ENCODE assay signal across 23 cellular contexts in genomic region chr16:63217011-63217410, GRCh38.
"Had no signal": no experiment of that assay in that cellular context is flagged by ENCODE, and none has a peak within 500 bp of the region (broad histone marks: within the 10 kb centered on the region; RNA-seq: fewer than 3 reads in every experiment).

No MANE protein-coding gene starts in this region.

- H3K27me3 ChIP-seq: dorsolateral prefrontal cortex, gastroesophageal sphincter, heart left ventricle, hepatocyte, left lung, ovary, right lobe of liver, upper lobe of left lung had no signal

- H3K36me3 ChIP-seq: gastroesophageal sphincter, heart left ventricle, left lung, ovary, right lobe of liver, thoracic aorta, tibial nerve, upper lobe of left lung had no signal

- H3K9me3 ChIP-seq: gastroesophageal sphincter, heart left ventricle, left lung, ovary, right lobe of liver, thoracic aorta, tibial nerve, upper lobe of left lung had no signal

- H3K36me3 Mint-ChIP-seq: naive thymus-derived CD4-positive, alpha-beta T cell; stimulated activated naive B cell treated with anti-CD40 and anti-IgM and Interleukin-4, amounts not matched to agents 10 μg/mL and 1 μg/mL and 100 μg/mL, for 72 hours had no signal

- H3K27me3 Mint-ChIP-seq: naive thymus-derived CD4-positive, alpha-beta T cell; stimulated activated naive B cell treated with anti-CD40 and anti-IgM and Interleukin-4, amounts not matched to agents 10 μg/mL and 1 μg/mL and 100 μg/mL, for 72 hours; stimulated activated naive CD8-positive, alpha-beta T cell treated with anti-CD3 and anti-CD28 coated beads, Interleukin-15, Interleukin-2, amounts not matched to agents 100 ng/mL and 50 ng/mL, for 24 hours had no signal

- H3K4me3 ChIP-seq: dorsolateral prefrontal cortex, gastroesophageal sphincter, heart left ventricle, hepatocyte, left lung, ovary, right lobe of liver, thoracic aorta, tibial nerve, upper lobe of left lung had no signal

- H3K4me3 Mint-ChIP-seq: naive thymus-derived CD4-positive, alpha-beta T cell; nephron; stimulated activated naive B cell treated with anti-CD40 and anti-IgM and Interleukin-4, amounts not matched to agents 10 μg/mL and 1 μg/mL and 100 μg/mL, for 72 hours; stimulated activated naive CD8-positive, alpha-beta T cell treated with anti-CD3 and anti-CD28 coated beads, Interleukin-15, Interleukin-2, amounts not matched to agents 100 ng/mL and 50 ng/mL, for 24 hours had no signal

- H3K4me1 Mint-ChIP-seq: naive thymus-derived CD4-positive, alpha-beta T cell; nephron; stimulated activated naive B cell treated with anti-CD40 and anti-IgM and Interleukin-4, amounts not matched to agents 10 μg/mL and 1 μg/mL and 100 μg/mL, for 72 hours had no signal

- DNase-seq: dorsolateral prefrontal cortex; effector CD4-positive, alpha-beta T cell; foreskin fibroblast; heart left ventricle; kidney; left lung; midbrain; naive thymus-derived CD4-positive, alpha-beta T cell; occipital lobe; ovary; right lobe of liver; small intestine; stimulated activated CD4-positive, alpha-beta T cell treated with anti-CD3 and anti-CD28 coated beads, Interleukin-15, amount 100 ng/mL, for 24 hours; stimulated activated CD4-positive, alpha-beta T cell treated with anti-CD3 and anti-CD28 coated beads, Interleukin-2, amount 100 ng/mL, for 48 hours; stimulated activated naive B cell treated with anti-CD40 and anti-IgM and Interleukin-4, amounts not matched to agents 10 μg/mL and 1 μg/mL and 100 μg/mL, for 72 hours; upper lobe of left lung had no signal

- ATAC-seq: esophagus mucosa; gastroesophageal sphincter; heart left ventricle; left lung; naive thymus-derived CD4-positive, alpha-beta T cell; right lobe of liver; stimulated activated naive B cell treated with anti-CD40 and anti-IgM and Interleukin-4, amounts not matched to agents 10 μg/mL and 1 μg/mL and 100 μg/mL, for 72 hours had no signal

- H3K4me1 ChIP-seq: gastroesophageal sphincter, heart left ventricle, left lung, right lobe of liver, tibial nerve, upper lobe of left lung had no signal
